Comparison of ENCODE assay signal across 11 cellular contexts in the genomic region with DNA sequence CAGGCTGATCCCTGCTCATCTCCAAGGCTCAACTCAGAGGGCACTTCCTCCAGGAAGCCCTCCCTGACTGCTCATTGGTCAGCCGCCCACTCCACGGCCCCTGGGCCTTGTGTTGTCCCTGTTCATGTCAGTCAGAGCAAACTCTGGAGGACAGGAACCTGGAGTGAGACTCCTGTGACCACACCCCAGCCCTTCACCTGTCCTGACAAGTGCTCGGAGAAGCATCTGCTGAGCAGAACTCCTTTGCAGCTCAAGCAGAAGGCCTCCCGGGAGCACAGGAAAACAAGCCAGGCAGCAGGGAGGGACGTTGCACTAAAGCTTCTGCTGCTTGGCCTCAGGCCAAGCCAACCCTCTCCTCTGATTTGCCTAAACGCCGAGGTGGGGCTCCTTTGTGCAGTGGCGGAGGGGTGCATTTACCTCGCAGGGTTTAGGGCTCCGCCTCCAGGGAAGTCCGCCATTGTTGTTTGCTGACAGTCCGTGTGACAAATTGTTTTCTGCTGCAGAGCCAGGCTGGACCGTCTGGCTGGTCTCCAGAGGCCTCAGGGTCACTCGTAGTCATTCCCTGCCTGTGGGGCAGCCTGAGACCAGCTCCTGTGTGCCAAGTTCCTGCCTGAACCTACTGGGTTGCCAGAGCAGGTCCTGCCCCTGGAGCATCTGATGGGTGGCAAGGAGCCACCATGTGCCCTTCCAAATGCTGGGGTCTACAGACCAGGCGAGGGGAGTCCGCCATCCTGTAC.
DNase-seq lines count a peak whose midpoint lies in the region; ATAC-seq and TF ChIP-seq lines count a peak whose summit lies in the region.
"Had no signal": no experiment of that assay in that cellular context is flagged by ENCODE, and none has a peak within 500 bp of the region (broad histone marks: within the 10 kb centered on the region; RNA-seq: fewer than 3 reads in every experiment).

No MANE protein-coding gene starts in this region.

- H3K27ac Mint-ChIP-seq in stimulated activated effector memory CD8-positive, alpha-beta T cell treated with anti-CD3 and anti-CD28 coated beads, Interleukin-12 subunit alpha, Interleukin-12 subunit beta, amount 100 ng/mL, for 72 hours, result no peak overlapping the region
- H3K27ac Mint-ChIP-seq in CD14-positive monocyte, result no peak overlapping the region
- H3K27ac Mint-ChIP-seq: activated naive CD4-positive, alpha-beta T cell treated with anti-CD3 and anti-CD28 coated beads, Interleukin-2, amount 50 U/mL, for 24 hours had no signal

- peak; percentile 77 for ATAC-seq in left lobe of liver
- no peak for ATAC-seq in stimulated activated effector memory CD8-positive, alpha-beta T cell treated with anti-CD3 and anti-CD28 coated beads, Interleukin-12 subunit alpha, Interleukin-12 subunit beta, amount 100 ng/mL, for 72 hours
- ATAC-seq in GM21717 (IDR thresholded peaks at IDR 0.05; ENCODE audit: unreplicated experiment), result no peak

- intact Hi-C loops in CD14-positive monocyte (cut with micrococcal nuclease), result no loop called here

- H3K36me3 Mint-ChIP-seq in stimulated activated effector memory CD8-positive, alpha-beta T cell treated with anti-CD3 and anti-CD28 coated beads, Interleukin-12 subunit alpha, Interleukin-12 subunit beta, amount 100 ng/mL, for 72 hours, result no peaks in the 10 kb centered on the region
- no peaks in the 10 kb centered on the region for H3K36me3 Mint-ChIP-seq in CD14-positive monocyte
- H3K36me3 Mint-ChIP-seq: activated naive CD4-positive, alpha-beta T cell treated with anti-CD3 and anti-CD28 coated beads, Interleukin-2, amount 50 U/mL, for 24 hours had no signal

- no peak overlapping the region for H3K4me3 Mint-ChIP-seq in stimulated activated effector memory CD8-positive, alpha-beta T cell treated with anti-CD3 and anti-CD28 coated beads, Interleukin-12 subunit alpha, Interleukin-12 subunit beta, amount 100 ng/mL, for 72 hours
- no peak overlapping the region for H3K4me3 Mint-ChIP-seq in CD14-positive monocyte
- H3K4me3 Mint-ChIP-seq: activated naive CD4-positive, alpha-beta T cell treated with anti-CD3 and anti-CD28 coated beads, Interleukin-2, amount 50 U/mL, for 24 hours had no signal

- TF ChIP-seq CTCF in CD14-positive monocyte (IDR thresholded peaks at IDR 0.05), result no peak

- no peaks in the 10 kb centered on the region for H3K9me3 ChIP-seq in MG63
- H3K9me3 ChIP-seq: ovary had no signal

- no peaks in the 10 kb centered on the region for H3K9me3 Mint-ChIP-seq in stimulated activated effector memory CD8-positive, alpha-beta T cell treated with anti-CD3 and anti-CD28 coated beads, Interleukin-12 subunit alpha, Interleukin-12 subunit beta, amount 100 ng/mL, for 72 hours
- peaks cover 0 to 1% (median 0%) of the 10 kb centered on the region in 7 donors for H3K9me3 Mint-ChIP-seq in CD14-positive monocyte
- H3K9me3 Mint-ChIP-seq: activated naive CD4-positive, alpha-beta T cell treated with anti-CD3 and anti-CD28 coated beads, Interleukin-2, amount 50 U/mL, for 24 hours had no signal

- H3K27me3 ChIP-seq in MG63, result 0 out of 2 replicates have a peak, but pooled peaks cover 2% of the 10 kb centered on the region
- H3K27me3 ChIP-seq: ovary had no signal

- H3K4me1 Mint-ChIP-seq in stimulated activated effector memory CD8-positive, alpha-beta T cell treated with anti-CD3 and anti-CD28 coated beads, Interleukin-12 subunit alpha, Interleukin-12 subunit beta, amount 100 ng/mL, for 72 hours, result no peaks in the 10 kb centered on the region
- no peaks in the 10 kb centered on the region for H3K4me1 Mint-ChIP-seq in CD14-positive monocyte
- H3K4me1 Mint-ChIP-seq: activated naive CD4-positive, alpha-beta T cell treated with anti-CD3 and anti-CD28 coated beads, Interleukin-2, amount 50 U/mL, for 24 hours had no signal

- no peaks in the 10 kb centered on the region for H3K36me3 ChIP-seq in MG63
- H3K36me3 ChIP-seq: ovary had no signal

- peaks cover 6 to 10% (median 7%) of the 10 kb centered on the region in 3 donors for H3K27me3 Mint-ChIP-seq in CD14-positive monocyte (ENCODE audit: low read depth in 3 of 3)

- peak; percentile 98 for DNase-seq in COLO668 (lab: John Stamatoyannopoulos, UW; ENCODE audit: unreplicated experiment)
- peak; percentile 10 for DNase-seq in MG63
- peak; percentile 96 for DNase-seq in NCI-H82 (lab: John Stamatoyannopoulos, UW)
- peak; percentile 59 for DNase-seq in left lobe of liver (ENCODE audit: low spot score)
- DNase-seq in stimulated activated effector memory CD8-positive, alpha-beta T cell treated with anti-CD3 and anti-CD28 coated beads, Interleukin-12 subunit alpha, Interleukin-12 subunit beta, amount 100 ng/mL, for 72 hours (ENCODE audit: low spot score in 2 of 2), result no peak
- no peak for DNase-seq in CD14-positive monocyte (ENCODE audit: low spot score)
- no peak for DNase-seq in OCI-M2 (lab: John Stamatoyannopoulos, UW; ENCODE audit: unreplicated experiment)
- DNase-seq: AML-193 had no signal

- H3K4me3 ChIP-seq in MG63, result no peak overlapping the region
- H3K4me3 ChIP-seq: ovary had no signal

Comparison
In these comparisons a context has a peak if more than half of its experiments do, and no peak if none do; other contexts are left out.
1. DNase-seq: peak in COLO668 (single experiment), MG63 (single experiment), NCI-H82 (single experiment) and left lobe of liver (single experiment); none in stimulated activated effector memory CD8-positive, alpha-beta T cell treated with anti-CD3 and anti-CD28 coated beads, Interleukin-12 subunit alpha, Interleukin-12 subunit beta, amount 100 ng/mL, for 72 hours (0 of 2), CD14-positive monocyte (single experiment) and OCI-M2 (single experiment).